ENCODE assay signal across 21 cellular contexts in the genomic region with DNA sequence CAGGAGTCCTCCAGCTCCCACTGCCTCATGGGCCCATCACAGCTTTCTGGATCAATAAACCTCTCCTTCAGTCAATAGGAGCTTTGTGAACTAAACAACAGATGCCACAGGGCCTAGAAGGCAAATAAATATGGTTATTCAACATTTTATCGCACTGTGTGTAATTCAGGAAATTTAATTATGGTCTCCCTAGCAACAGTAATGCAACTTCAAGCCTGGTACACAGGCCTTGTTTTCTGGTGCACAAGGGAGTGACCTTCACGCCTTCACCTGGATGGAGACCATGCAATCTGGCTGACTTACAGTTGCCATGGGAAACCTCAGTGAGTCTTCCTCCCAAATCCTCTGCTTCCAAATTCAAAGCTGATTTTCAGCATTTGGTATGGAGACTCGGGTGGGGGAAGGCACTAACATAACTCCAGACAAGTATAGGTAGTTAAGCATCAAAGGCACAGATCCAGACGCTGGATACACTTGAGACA.
DNase-seq lines count a peak whose midpoint lies in the region; TF ChIP-seq lines count a peak whose summit lies in the region.
"Had no signal": no experiment of that assay in that cellular context is flagged by ENCODE, and none has a peak within 500 bp of the region (broad histone marks: within the 10 kb centered on the region; RNA-seq: fewer than 3 reads in every experiment).

No MANE protein-coding gene starts in this region.

- no peak overlapping the region for H3K9ac ChIP-seq in mammary epithelial cell (ENCODE audit: insufficient read depth, low read length)

- H2AFZ ChIP-seq in mammary epithelial cell (ENCODE audit: low read depth, low read length): no peak overlapping the region

- in situ Hi-C loops in mammary epithelial cell (cut with MboI; ENCODE audit: low sequenced_read_pairs in 2 of 2): no loop called here

- H3K79me2 ChIP-seq in mammary epithelial cell (ENCODE audit: insufficient read depth, low read length): no peaks in the 10 kb centered on the region

- dilution Hi-C loops in mammary epithelial cell (cut with HindIII; ENCODE audit: low sequenced_read_pairs): no loop called here

- CTCF ChIA-PET in mammary epithelial cell (lab: Charles Lee; ENCODE audit: low non-redundant PET): interaction anchor here (0.5 kb wide), 1 partner anchor 176 kb away, joined by 3 read pairs; no protein-coding TSS in a partner anchor

- no peak overlapping the region for H3K4me2 ChIP-seq in mammary epithelial cell (ENCODE audit: insufficient read depth, low read depth, low read length)

- H3K4me3 ChIP-seq in breast epithelium (no peak overlapping the region), mammary epithelial cell (replicated peaks in 1 of 3; ENCODE audit: insufficient read depth in 1 of 3, low read depth in 2 of 3, low read length in 3 of 3) (no peak overlapping the region), suprapubic skin (no peak overlapping the region), coronary artery (no peak overlapping the region)
- H3K4me3 ChIP-seq: skin epidermis had no signal

- no peak for TF ChIP-seq CTCF in breast epithelium (IDR thresholded peaks at IDR 0.05)
- no peak for TF ChIP-seq CTCF in mammary epithelial cell (conservative IDR thresholded peaks at IDR 0.05 in 1 of 2, IDR thresholded peaks at IDR 0.05 in 1 of 2; ENCODE audit: extremely low read depth in 1 of 2, insufficient read depth in 1 of 2, low read depth in 1 of 2, low read length in 2 of 2)
- TF ChIP-seq CTCF in suprapubic skin (IDR thresholded peaks at IDR 0.05): no peak
- no peak for TF ChIP-seq CTCF in coronary artery (IDR thresholded peaks at IDR 0.05)

- BruUV-seq in mammary epithelial cell (replicated peaks; lab: Mats Ljungman, UMichigan): no TSS peak

- DNase-seq in breast epithelium (ENCODE audit: low spot score in 2 of 2) (no peak), mammary epithelial cell (no peak), SK-N-DZ (ENCODE audit: low spot score) (peak; percentile 55), islet precursor cell (peak; percentile 74), suprapubic skin (ENCODE audit: low spot score in 2 of 2) (no peak), NCI-H510A (lab: John Stamatoyannopoulos, UW) (no peak), GDM1 (lab: John Stamatoyannopoulos, UW) (no peak), coronary artery (ENCODE audit: low spot score) (no peak)
- DNase-seq: ACHN; activated CD4-positive, alpha-beta T cell treated with anti-CD3 and anti-CD28 coated beads, Interleukin-2, amount 50 U/mL, for 1 hour; activated T-cell treated with anti-CD3 and anti-CD28 coated beads for 4 hours; central memory CD4-positive, alpha-beta T cell; DMS53; effector CD8-positive, alpha-beta T cell; H9; NCI-H187; NCI-H446 treated with DMSO at 0.1 percent for 48 hours; posterior cingulate gyrus; stimulated activated CD4-positive, alpha-beta T cell treated with anti-CD3 and anti-CD28 coated beads, Interleukin-4, amount 100 ng/mL, for 4 hours had no signal

- H3K9me3 ChIP-seq in breast epithelium (no peaks in the 10 kb centered on the region), mammary epithelial cell (replicated peaks; ENCODE audit: insufficient read depth, low read length) (no peaks in the 10 kb centered on the region), suprapubic skin (no peaks in the 10 kb centered on the region)

- no peaks in the 10 kb centered on the region for H3K4me1 ChIP-seq in breast epithelium
- no peaks in the 10 kb centered on the region for H3K4me1 ChIP-seq in mammary epithelial cell (ENCODE audit: insufficient read depth, low read length)
- peaks cover 47% of the 10 kb centered on the region for H3K4me1 ChIP-seq in suprapubic skin

- H3K27me3 ChIP-seq in breast epithelium (no peaks in the 10 kb centered on the region), mammary epithelial cell (ENCODE audit: insufficient read depth, low read length) (peaks cover 9% of the 10 kb centered on the region), suprapubic skin (no peaks in the 10 kb centered on the region)

- WGBS in mammary epithelial cell (ENCODE audit: low coverage, missing lambda C conversion rate): 49% methylated on average over 4 of the region's 4 CpGs
- 63% methylated on average over 4 of the region's 4 CpGs for WGBS in suprapubic skin

- TF ChIP-seq POLR2A in breast epithelium (IDR thresholded peaks at IDR 0.05) (no peak), suprapubic skin (IDR thresholded peaks at IDR 0.05) (no peak)

- TF ChIP-seq EP300 in suprapubic skin (IDR thresholded peaks at IDR 0.05): no peak

- H3K27ac ChIP-seq in breast epithelium (peak overlapping the region; percentile 38 to 40), mammary epithelial cell (ENCODE audit: insufficient read depth, low read depth, low read length) (no peak overlapping the region), suprapubic skin (peak overlapping the region; percentile 82), coronary artery (peak overlapping the region in 1 of 2 donors; percentile 74)
- H3K27ac ChIP-seq: RWPE1, skin epidermis had no signal

- intact Hi-C loops in breast epithelium (cut with DNase I; ENCODE audit: low total_unique reads): loop anchor here (5.0 kb wide), 1 partner anchor 183 kb away; no protein-coding TSS in a partner anchor
- intact Hi-C loops in mammary epithelial cell (cut with micrococcal nuclease): no loop called here

- H3K36me3 ChIP-seq in breast epithelium (no peaks in the 10 kb centered on the region), mammary epithelial cell (ENCODE audit: insufficient read depth, low read length) (no peaks in the 10 kb centered on the region), suprapubic skin (no peaks in the 10 kb centered on the region)

- no peaks in the 10 kb centered on the region for H4K20me1 ChIP-seq in mammary epithelial cell (ENCODE audit: insufficient read depth, low read length)

Comparison
In these comparisons a context has a peak if more than half of its experiments do, and no peak if none do; other contexts are left out.
1. DNase-seq: peak in SK-N-DZ (single experiment) and islet precursor cell (single experiment); none in breast epithelium (0 of 2), mammary epithelial cell (single experiment), suprapubic skin (0 of 2), NCI-H510A (single experiment), GDM1 (single experiment) and coronary artery (single experiment).